8 cellular contexts compared by ENCODE assay signal in genomic region chr19:40147693-40148347, GRCh38. TPM values are rescaled to one million over a fixed set of nuclear protein-coding genes. Genes with fewer than 3 reads are reported as not detected.
DNase-seq lines count a peak whose midpoint lies in the region; ATAC-seq and TF ChIP-seq lines count a peak whose summit lies in the region.

No MANE protein-coding gene starts in this region.

- H3K4me3 ChIP-seq in SK-N-MC (peak overlapping the region; percentile 74), upper lobe of left lung (no peak overlapping the region)

- peaks cover 0 to 5% (median 0%) of the 10 kb centered on the region in 4 donors for H3K4me1 ChIP-seq in upper lobe of left lung

- peaks cover 3% of the 10 kb centered on the region for H3K27me3 Mint-ChIP-seq in activated naive CD4-positive, alpha-beta T cell treated with anti-CD3 and anti-CD28 coated beads, Interleukin-2, amount 10 ng/mL, durations not matched to agents 7 days and 5 days

- CTCF ChIA-PET in activated naive CD4-positive, alpha-beta T cell treated with anti-CD3 and anti-CD28 coated beads, Interleukin-2, amount 10 ng/mL, durations not matched to agents 7 days and 5 days (lab: Charles Lee) = interaction anchor here (0.9 to 1.0 kb wide), 2 partner anchors 16 to 17 kb away, joined by 3 read pairs; no protein-coding TSS in a partner anchor

- no peaks in the 10 kb centered on the region for H3K27me3 ChIP-seq in upper lobe of left lung

- DNase-seq in activated naive CD4-positive, alpha-beta T cell treated with anti-CD3 and anti-CD28 coated beads, Interleukin-2, amount 50 U/mL, for 72 hours (ENCODE audit: low spot score in 2 of 2) = peak in 1 of 2 donors; percentile 27
- DNase-seq in activated naive CD4-positive, alpha-beta T cell treated with anti-CD3 and anti-CD28 coated beads, Interleukin-2, amount 10 ng/mL, durations not matched to agents 7 days and 5 days = no peak
- peak; percentile 89 for DNase-seq in SK-N-MC (ENCODE audit: low read depth, low spot score)
- peak; percentile 20 for DNase-seq in fibroblast of the conjunctiva (ENCODE audit: low read depth)
- DNase-seq in upper lobe of left lung = no peak
- no peak for DNase-seq in C1 segment of cervical spinal cord (lab: John Stamatoyannopoulos, UW)

- no peak for TF ChIP-seq EP300 in upper lobe of left lung (IDR thresholded peaks at IDR 0.05)

- H3K9ac ChIP-seq in SK-N-MC (ENCODE audit: insufficient read length) = peak overlapping the region; percentile 78

- H3K9me3 ChIP-seq in SK-N-MC (ENCODE audit: low read depth, low read length) = no peaks in the 10 kb centered on the region
- no peaks in the 10 kb centered on the region for H3K9me3 ChIP-seq in upper lobe of left lung

- peak; percentile 58 to 61 for ATAC-seq in activated naive CD4-positive, alpha-beta T cell treated with anti-CD3 and anti-CD28 coated beads, Interleukin-2, amount 50 U/mL, for 72 hours
- peak; percentile 31 to 88 for ATAC-seq in upper lobe of left lung (ENCODE audit: low FRiP score in 2 of 2)
- ATAC-seq in HG03439 (IDR thresholded peaks at IDR 0.05; ENCODE audit: unreplicated experiment) = no peak
- no peak for ATAC-seq in GM18858 (IDR thresholded peaks at IDR 0.05; ENCODE audit: unreplicated experiment)

- H3K4me1 Mint-ChIP-seq in activated naive CD4-positive, alpha-beta T cell treated with anti-CD3 and anti-CD28 coated beads, Interleukin-2, amount 10 ng/mL, durations not matched to agents 7 days and 5 days = peaks cover 46% of the 10 kb centered on the region

- peak overlapping the region in 1 of 2 donors; percentile 67 for H3K27ac Mint-ChIP-seq in activated naive CD4-positive, alpha-beta T cell treated with anti-CD3 and anti-CD28 coated beads, Interleukin-2, amount 50 U/mL, for 72 hours
- H3K27ac Mint-ChIP-seq in activated naive CD4-positive, alpha-beta T cell treated with anti-CD3 and anti-CD28 coated beads, Interleukin-2, amount 10 ng/mL, durations not matched to agents 7 days and 5 days = no peak overlapping the region

- peaks cover 0 to 5% of the 10 kb centered on the region in 2 donors for H3K36me3 Mint-ChIP-seq in activated naive CD4-positive, alpha-beta T cell treated with anti-CD3 and anti-CD28 coated beads, Interleukin-2, amount 50 U/mL, for 72 hours
- H3K36me3 Mint-ChIP-seq in activated naive CD4-positive, alpha-beta T cell treated with anti-CD3 and anti-CD28 coated beads, Interleukin-2, amount 10 ng/mL, durations not matched to agents 7 days and 5 days = peaks cover 1% of the 10 kb centered on the region

- no peak overlapping the region for H3K4me3 Mint-ChIP-seq in activated naive CD4-positive, alpha-beta T cell treated with anti-CD3 and anti-CD28 coated beads, Interleukin-2, amount 10 ng/mL, durations not matched to agents 7 days and 5 days

- H3K27ac ChIP-seq in SK-N-MC (peak overlapping the region; percentile 90), upper lobe of left lung (no peak overlapping the region)

- TF ChIP-seq CTCF in upper lobe of left lung (IDR thresholded peaks at IDR 0.05) = no peak

- H3K36me3 ChIP-seq in SK-N-MC (ENCODE audit: insufficient read depth, low read length) (no peaks in the 10 kb centered on the region; the same call in 1 of the 2 replicates), upper lobe of left lung (no peaks in the 10 kb centered on the region)

- WGBS in upper lobe of left lung, 2 donors = 67 to 74% methylated on average over 19 to 21 of the region's 21 CpGs

- H3K9me3 Mint-ChIP-seq in activated naive CD4-positive, alpha-beta T cell treated with anti-CD3 and anti-CD28 coated beads, Interleukin-2, amount 50 U/mL, for 72 hours = no peaks in the 10 kb centered on the region
- no peaks in the 10 kb centered on the region for H3K9me3 Mint-ChIP-seq in activated naive CD4-positive, alpha-beta T cell treated with anti-CD3 and anti-CD28 coated beads, Interleukin-2, amount 10 ng/mL, durations not matched to agents 7 days and 5 days

- no peak for TF ChIP-seq POLR2A in upper lobe of left lung (IDR thresholded peaks at IDR 0.05)

RNA-seq across cellular contexts. Expression of gene MAP3K10, which starts 43.4 kb away (rescaled TPM):
- 10 to 100 TPM; 11.1 to 11.6 TPM for total RNA-seq in activated naive CD4-positive, alpha-beta T cell treated with anti-CD3 and anti-CD28 coated beads, Interleukin-2, amount 50 U/mL, for 72 hours
- total RNA-seq in upper lobe of left lung = 10 to 100 TPM in 5 of 6 donors, 1 to 10 TPM in 1; 9.0 to 56.6 (median 18.4) TPM

RNA-seq across cellular contexts. Expression of gene ZNF780A, which starts 57.1 kb away (rescaled TPM):
- 10 to 100 TPM; 12.7 to 17.8 TPM for total RNA-seq in activated naive CD4-positive, alpha-beta T cell treated with anti-CD3 and anti-CD28 coated beads, Interleukin-2, amount 50 U/mL, for 72 hours
- 10 to 100 TPM in 5 of 6 donors, 1 to 10 TPM in 1; 7.4 to 17.1 (median 13.6) TPM for total RNA-seq in upper lobe of left lung

Comparison
In these comparisons a context has a peak if more than half of its experiments do, and no peak if none do; other contexts are left out.
1. ATAC-seq: peak in activated naive CD4-positive, alpha-beta T cell treated with anti-CD3 and anti-CD28 coated beads, Interleukin-2, amount 50 U/mL, for 72 hours (2 of 2) and upper lobe of left lung (2 of 2); none in HG03439 (single experiment) and GM18858 (single experiment).
2. DNase-seq: peak in SK-N-MC (single experiment) and fibroblast of the conjunctiva (single experiment); none in activated naive CD4-positive, alpha-beta T cell treated with anti-CD3 and anti-CD28 coated beads, Interleukin-2, amount 10 ng/mL, durations not matched to agents 7 days and 5 days (single experiment), upper lobe of left lung (0 of 2) and C1 segment of cervical spinal cord (0 of 14).